Comparison of ENCODE assay signal across 10 cellular contexts in genomic region chr10:104631946-104632345, GRCh38. TPM values are rescaled to one million over a fixed set of nuclear protein-coding genes. Genes with fewer than 3 reads are reported as not detected.
"Had no signal": no experiment of that assay in that cellular context is flagged by ENCODE, and none has a peak within 500 bp of the region (broad histone marks: within the 10 kb centered on the region; RNA-seq: fewer than 3 reads in every experiment).

No MANE protein-coding gene starts in this region.

- DNase-seq: GM23248, GOT3, H7, H9, HCEC 1CT, HFFc6 had no signal

- H3K4me2 ChIP-seq: GM23338 had no signal

- H3K4me1 ChIP-seq: HAP-1 had no signal

- H2AFZ ChIP-seq: GM23248, GM23338 had no signal

- H3K27ac ChIP-seq: GM23248 had no signal

- H3K4me3 ChIP-seq: GM23248, GM23338, HAP-1 had no signal

- H3K36me3 ChIP-seq: HAP-1 had no signal

- H3K9me3 ChIP-seq: HAP-1 had no signal

- ATAC-seq: GM23338, HCT116 had no signal

RNA-seq across cellular contexts. Expression of gene SORCS3, which starts 9.1 kb away (rescaled TPM):
- total RNA-seq: GM23248, H4, HFFc6 had no signal
